Comparison of ENCODE assay signal across 1 cellular context in the genomic region with DNA sequence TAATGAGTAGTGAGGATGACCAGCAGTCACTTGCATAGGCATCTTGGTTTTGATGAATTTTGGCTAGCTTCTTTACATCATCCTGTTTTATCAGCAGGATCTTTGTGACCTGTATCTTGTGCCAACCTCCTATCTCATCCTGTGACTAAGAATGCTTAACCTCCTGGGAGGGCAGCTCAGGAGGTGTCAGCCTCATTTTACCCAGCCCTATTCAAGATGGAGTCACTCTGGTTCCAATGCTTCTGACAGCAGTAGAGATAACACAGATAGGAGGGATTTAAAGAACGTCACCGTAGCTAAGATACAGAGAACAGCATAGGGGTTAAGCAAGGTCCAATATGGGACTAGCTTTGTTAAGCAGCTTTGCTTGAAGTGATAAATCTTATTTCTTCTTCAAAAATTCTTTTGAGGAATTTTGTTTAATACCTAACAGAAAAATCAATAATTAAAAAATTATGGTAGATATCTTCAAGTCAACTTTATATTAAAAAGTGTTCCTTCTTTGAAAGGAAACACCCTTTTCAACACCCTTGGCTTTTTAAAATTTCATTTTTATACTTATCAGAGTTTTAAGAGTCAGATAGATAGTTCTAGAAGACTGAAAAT.
TF ChIP-seq lines count a peak whose summit lies in the region.

No MANE protein-coding gene starts in this region.

TF ChIP-seq in K562, 482 proteins besides CTCF, POLR2A, EP300 and RAD21 (continued from another document and continues in another):
- TF ChIP-seq, protein P1, sequence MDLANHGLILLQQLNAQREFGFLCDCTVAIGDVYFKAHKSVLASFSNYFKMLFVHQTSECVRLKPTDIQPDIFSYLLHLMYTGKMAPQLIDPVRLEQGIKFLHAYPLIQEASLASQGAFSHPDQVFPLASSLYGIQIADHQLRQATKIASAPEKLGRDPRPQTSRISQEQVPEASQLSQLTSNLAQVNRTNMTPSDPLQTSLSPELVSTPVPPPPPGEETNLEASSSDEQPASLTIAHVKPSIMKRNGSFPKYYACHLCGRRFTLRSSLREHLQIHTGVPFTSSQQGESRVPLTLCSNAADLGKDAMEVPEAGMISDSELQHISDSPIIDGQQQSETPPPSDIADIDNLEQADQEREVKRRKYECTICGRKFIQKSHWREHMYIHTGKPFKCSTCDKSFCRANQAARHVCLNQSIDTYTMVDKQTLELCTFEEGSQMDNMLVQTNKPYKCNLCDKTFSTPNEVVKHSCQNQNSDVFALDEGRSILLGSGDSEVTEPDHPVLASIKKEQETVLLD (IDR thresholded peaks at IDR 0.05): no peak
- no peak for TF ChIP-seq ZSCAN29 (IDR thresholded peaks at IDR 0.05)
- TF ChIP-seq MTF1 (CRISPR knock-in tag; IDR thresholded peaks at IDR 0.05; ENCODE audit: borderline replicate concordance): no peak
- TF ChIP-seq CEBPB (tag; IDR thresholded peaks at IDR 0.05): no peak
- TF ChIP-seq ZNF12 (CRISPR knock-in tag; IDR thresholded peaks at IDR 0.05): no peak
- no peak for TF ChIP-seq JUN (IDR thresholded peaks at IDR 0.05; ENCODE audit: borderline replicate concordance, low read depth, low read length)
- TF ChIP-seq JUN (CRISPR knock-in tag; IDR thresholded peaks at IDR 0.05; ENCODE audit: borderline replicate concordance): no peak
- TF ChIP-seq HMG20A (CRISPR knock-in tag; conservative IDR thresholded peaks at IDR 0.05): peak; percentile 84
- TF ChIP-seq TAF9B (IDR thresholded peaks at IDR 0.05; ENCODE audit: partially characterized antibody): no peak
- no peak for TF ChIP-seq ARID1B (IDR thresholded peaks at IDR 0.05)
- TF ChIP-seq, protein P2, sequence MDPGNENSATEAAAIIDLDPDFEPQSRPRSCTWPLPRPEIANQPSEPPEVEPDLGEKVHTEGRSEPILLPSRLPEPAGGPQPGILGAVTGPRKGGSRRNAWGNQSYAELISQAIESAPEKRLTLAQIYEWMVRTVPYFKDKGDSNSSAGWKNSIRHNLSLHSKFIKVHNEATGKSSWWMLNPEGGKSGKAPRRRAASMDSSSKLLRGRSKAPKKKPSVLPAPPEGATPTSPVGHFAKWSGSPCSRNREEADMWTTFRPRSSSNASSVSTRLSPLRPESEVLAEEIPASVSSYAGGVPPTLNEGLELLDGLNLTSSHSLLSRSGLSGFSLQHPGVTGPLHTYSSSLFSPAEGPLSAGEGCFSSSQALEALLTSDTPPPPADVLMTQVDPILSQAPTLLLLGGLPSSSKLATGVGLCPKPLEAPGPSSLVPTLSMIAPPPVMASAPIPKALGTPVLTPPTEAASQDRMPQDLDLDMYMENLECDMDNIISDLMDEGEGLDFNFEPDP (CRISPR knock-in tag; IDR thresholded peaks at IDR 0.05): peak; percentile 96
- TF ChIP-seq POLR2AphosphoS2 (IDR thresholded peaks at IDR 0.05; ENCODE audit: low read length): no peak
- TF ChIP-seq PHB (CRISPR knock-in tag; IDR thresholded peaks at IDR 0.05): no peak
- no peak for TF ChIP-seq MCM3 (IDR thresholded peaks at IDR 0.05)
- TF ChIP-seq, protein P3, sequence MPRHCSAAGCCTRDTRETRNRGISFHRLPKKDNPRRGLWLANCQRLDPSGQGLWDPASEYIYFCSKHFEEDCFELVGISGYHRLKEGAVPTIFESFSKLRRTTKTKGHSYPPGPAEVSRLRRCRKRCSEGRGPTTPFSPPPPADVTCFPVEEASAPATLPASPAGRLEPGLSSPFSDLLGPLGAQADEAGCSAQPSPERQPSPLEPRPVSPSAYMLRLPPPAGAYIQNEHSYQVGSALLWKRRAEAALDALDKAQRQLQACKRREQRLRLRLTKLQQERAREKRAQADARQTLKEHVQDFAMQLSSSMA (CRISPR knock-in tag; IDR thresholded peaks at IDR 0.05): peak; percentile 86
- no peak for TF ChIP-seq MYC (IDR thresholded peaks at IDR 0.05; ENCODE audit: low read depth, low read length)
- TF ChIP-seq MYC (CRISPR knock-in tag; IDR thresholded peaks at IDR 0.05; ENCODE audit: borderline replicate concordance, low read depth): peak; percentile 96
- TF ChIP-seq, protein P4, sequence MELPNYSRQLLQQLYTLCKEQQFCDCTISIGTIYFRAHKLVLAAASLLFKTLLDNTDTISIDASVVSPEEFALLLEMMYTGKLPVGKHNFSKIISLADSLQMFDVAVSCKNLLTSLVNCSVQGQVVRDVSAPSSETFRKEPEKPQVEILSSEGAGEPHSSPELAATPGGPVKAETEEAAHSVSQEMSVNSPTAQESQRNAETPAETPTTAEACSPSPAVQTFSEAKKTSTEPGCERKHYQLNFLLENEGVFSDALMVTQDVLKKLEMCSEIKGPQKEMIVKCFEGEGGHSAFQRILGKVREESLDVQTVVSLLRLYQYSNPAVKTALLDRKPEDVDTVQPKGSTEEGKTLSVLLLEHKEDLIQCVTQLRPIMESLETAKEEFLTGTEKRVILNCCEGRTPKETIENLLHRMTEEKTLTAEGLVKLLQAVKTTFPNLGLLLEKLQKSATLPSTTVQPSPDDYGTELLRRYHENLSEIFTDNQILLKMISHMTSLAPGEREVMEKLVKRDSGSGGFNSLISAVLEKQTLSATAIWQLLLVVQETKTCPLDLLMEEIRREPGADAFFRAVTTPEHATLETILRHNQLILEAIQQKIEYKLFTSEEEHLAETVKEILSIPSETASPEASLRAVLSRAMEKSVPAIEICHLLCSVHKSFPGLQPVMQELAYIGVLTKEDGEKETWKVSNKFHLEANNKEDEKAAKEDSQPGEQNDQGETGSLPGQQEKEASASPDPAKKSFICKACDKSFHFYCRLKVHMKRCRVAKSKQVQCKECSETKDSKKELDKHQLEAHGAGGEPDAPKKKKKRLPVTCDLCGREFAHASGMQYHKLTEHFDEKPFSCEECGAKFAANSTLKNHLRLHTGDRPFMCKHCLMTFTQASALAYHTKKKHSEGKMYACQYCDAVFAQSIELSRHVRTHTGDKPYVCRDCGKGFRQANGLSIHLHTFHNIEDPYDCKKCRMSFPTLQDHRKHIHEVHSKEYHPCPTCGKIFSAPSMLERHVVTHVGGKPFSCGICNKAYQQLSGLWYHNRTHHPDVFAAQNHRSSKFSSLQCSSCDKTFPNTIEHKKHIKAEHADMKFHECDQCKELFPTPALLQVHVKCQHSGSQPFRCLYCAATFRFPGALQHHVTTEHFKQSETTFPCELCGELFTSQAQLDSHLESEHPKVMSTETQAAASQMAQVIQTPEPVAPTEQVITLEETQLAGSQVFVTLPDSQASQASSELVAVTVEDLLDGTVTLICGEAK (IDR thresholded peaks at IDR 0.05): no peak
- TF ChIP-seq, protein P4 (CRISPR knock-in tag; IDR thresholded peaks at IDR 0.05): no peak
- peak; percentile 98 for TF ChIP-seq ZNF584 (CRISPR knock-in tag; IDR thresholded peaks at IDR 0.05; ENCODE audit: low read depth)
- TF ChIP-seq, protein P5, sequence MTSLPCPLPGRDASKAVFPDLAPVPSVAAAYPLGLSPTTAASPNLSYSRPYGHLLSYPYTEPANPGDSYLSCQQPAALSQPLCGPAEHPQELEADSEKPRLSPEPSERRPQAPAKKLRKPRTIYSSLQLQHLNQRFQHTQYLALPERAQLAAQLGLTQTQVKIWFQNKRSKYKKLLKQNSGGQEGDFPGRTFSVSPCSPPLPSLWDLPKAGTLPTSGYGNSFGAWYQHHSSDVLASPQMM (CRISPR knock-in tag; IDR thresholded peaks at IDR 0.05): no peak
- TF ChIP-seq NR2F6 (CRISPR knock-in tag; IDR thresholded peaks at IDR 0.05): peak; percentile 92
- TF ChIP-seq, protein P6, sequence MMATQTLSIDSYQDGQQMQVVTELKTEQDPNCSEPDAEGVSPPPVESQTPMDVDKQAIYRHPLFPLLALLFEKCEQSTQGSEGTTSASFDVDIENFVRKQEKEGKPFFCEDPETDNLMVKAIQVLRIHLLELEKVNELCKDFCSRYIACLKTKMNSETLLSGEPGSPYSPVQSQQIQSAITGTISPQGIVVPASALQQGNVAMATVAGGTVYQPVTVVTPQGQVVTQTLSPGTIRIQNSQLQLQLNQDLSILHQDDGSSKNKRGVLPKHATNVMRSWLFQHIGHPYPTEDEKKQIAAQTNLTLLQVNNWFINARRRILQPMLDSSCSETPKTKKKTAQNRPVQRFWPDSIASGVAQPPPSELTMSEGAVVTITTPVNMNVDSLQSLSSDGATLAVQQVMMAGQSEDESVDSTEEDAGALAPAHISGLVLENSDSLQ (IDR thresholded peaks at IDR 0.05): no peak
- TF ChIP-seq KAT7 (CRISPR knock-in tag; IDR thresholded peaks at IDR 0.05; ENCODE audit: borderline replicate concordance): no peak
- TF ChIP-seq, protein P7, sequence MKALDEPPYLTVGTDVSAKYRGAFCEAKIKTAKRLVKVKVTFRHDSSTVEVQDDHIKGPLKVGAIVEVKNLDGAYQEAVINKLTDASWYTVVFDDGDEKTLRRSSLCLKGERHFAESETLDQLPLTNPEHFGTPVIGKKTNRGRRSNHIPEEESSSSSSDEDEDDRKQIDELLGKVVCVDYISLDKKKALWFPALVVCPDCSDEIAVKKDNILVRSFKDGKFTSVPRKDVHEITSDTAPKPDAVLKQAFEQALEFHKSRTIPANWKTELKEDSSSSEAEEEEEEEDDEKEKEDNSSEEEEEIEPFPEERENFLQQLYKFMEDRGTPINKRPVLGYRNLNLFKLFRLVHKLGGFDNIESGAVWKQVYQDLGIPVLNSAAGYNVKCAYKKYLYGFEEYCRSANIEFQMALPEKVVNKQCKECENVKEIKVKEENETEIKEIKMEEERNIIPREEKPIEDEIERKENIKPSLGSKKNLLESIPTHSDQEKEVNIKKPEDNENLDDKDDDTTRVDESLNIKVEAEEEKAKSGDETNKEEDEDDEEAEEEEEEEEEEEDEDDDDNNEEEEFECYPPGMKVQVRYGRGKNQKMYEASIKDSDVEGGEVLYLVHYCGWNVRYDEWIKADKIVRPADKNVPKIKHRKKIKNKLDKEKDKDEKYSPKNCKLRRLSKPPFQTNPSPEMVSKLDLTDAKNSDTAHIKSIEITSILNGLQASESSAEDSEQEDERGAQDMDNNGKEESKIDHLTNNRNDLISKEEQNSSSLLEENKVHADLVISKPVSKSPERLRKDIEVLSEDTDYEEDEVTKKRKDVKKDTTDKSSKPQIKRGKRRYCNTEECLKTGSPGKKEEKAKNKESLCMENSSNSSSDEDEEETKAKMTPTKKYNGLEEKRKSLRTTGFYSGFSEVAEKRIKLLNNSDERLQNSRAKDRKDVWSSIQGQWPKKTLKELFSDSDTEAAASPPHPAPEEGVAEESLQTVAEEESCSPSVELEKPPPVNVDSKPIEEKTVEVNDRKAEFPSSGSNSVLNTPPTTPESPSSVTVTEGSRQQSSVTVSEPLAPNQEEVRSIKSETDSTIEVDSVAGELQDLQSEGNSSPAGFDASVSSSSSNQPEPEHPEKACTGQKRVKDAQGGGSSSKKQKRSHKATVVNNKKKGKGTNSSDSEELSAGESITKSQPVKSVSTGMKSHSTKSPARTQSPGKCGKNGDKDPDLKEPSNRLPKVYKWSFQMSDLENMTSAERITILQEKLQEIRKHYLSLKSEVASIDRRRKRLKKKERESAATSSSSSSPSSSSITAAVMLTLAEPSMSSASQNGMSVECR (CRISPR knock-in tag; IDR thresholded peaks at IDR 0.05): no peak
- no peak for TF ChIP-seq TARDBP (IDR thresholded peaks at IDR 0.05)
- TF ChIP-seq ZEB2 (IDR thresholded peaks at IDR 0.05): no peak
- TF ChIP-seq OTX1 (CRISPR knock-in tag; IDR thresholded peaks at IDR 0.05): peak; percentile 98
- no peak for TF ChIP-seq KLF13 (tag; IDR thresholded peaks at IDR 0.05; ENCODE audit: borderline replicate concordance, low read depth)
- no peak for TF ChIP-seq ZNF282 (CRISPR knock-in tag; IDR thresholded peaks at IDR 0.05)
- TF ChIP-seq KDM5B (IDR thresholded peaks at IDR 0.05; ENCODE audit: insufficient replicate concordance, low read depth, low read length): no peak
- TF ChIP-seq SMARCB1 (IDR thresholded peaks at IDR 0.05; ENCODE audit: insufficient read length, low read depth): no peak
- no peak for TF ChIP-seq SPI1 (IDR thresholded peaks at IDR 0.05; ENCODE audit: borderline replicate concordance, low read depth, low read length)
- TF ChIP-seq, protein P8, sequence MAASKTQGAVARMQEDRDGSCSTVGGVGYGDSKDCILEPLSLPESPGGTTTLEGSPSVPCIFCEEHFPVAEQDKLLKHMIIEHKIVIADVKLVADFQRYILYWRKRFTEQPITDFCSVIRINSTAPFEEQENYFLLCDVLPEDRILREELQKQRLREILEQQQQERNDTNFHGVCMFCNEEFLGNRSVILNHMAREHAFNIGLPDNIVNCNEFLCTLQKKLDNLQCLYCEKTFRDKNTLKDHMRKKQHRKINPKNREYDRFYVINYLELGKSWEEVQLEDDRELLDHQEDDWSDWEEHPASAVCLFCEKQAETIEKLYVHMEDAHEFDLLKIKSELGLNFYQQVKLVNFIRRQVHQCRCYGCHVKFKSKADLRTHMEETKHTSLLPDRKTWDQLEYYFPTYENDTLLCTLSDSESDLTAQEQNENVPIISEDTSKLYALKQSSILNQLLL (CRISPR knock-in tag; IDR thresholded peaks at IDR 0.05; ENCODE audit: borderline replicate concordance): no peak
- TF ChIP-seq CBFB (CRISPR knock-in tag; IDR thresholded peaks at IDR 0.05): no peak
- TF ChIP-seq, protein P9, sequence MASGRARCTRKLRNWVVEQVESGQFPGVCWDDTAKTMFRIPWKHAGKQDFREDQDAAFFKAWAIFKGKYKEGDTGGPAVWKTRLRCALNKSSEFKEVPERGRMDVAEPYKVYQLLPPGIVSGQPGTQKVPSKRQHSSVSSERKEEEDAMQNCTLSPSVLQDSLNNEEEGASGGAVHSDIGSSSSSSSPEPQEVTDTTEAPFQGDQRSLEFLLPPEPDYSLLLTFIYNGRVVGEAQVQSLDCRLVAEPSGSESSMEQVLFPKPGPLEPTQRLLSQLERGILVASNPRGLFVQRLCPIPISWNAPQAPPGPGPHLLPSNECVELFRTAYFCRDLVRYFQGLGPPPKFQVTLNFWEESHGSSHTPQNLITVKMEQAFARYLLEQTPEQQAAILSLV (tag; IDR thresholded peaks at IDR 0.05): no peak
- no peak for TF ChIP-seq POLR2G (IDR thresholded peaks at IDR 0.05; ENCODE audit: low read depth, low read length)
- TF ChIP-seq ZNF124 (CRISPR knock-in tag; IDR thresholded peaks at IDR 0.05): no peak
- no peak for TF ChIP-seq KDM4B (IDR thresholded peaks at IDR 0.05; ENCODE audit: borderline replicate concordance in 2 of 2, low read depth in 1 of 2)
- TF ChIP-seq ZNF408 (CRISPR knock-in tag; IDR thresholded peaks at IDR 0.05; ENCODE audit: low read depth): no peak
